ENCODE assay signal across 18 cellular contexts in the genomic region with DNA sequence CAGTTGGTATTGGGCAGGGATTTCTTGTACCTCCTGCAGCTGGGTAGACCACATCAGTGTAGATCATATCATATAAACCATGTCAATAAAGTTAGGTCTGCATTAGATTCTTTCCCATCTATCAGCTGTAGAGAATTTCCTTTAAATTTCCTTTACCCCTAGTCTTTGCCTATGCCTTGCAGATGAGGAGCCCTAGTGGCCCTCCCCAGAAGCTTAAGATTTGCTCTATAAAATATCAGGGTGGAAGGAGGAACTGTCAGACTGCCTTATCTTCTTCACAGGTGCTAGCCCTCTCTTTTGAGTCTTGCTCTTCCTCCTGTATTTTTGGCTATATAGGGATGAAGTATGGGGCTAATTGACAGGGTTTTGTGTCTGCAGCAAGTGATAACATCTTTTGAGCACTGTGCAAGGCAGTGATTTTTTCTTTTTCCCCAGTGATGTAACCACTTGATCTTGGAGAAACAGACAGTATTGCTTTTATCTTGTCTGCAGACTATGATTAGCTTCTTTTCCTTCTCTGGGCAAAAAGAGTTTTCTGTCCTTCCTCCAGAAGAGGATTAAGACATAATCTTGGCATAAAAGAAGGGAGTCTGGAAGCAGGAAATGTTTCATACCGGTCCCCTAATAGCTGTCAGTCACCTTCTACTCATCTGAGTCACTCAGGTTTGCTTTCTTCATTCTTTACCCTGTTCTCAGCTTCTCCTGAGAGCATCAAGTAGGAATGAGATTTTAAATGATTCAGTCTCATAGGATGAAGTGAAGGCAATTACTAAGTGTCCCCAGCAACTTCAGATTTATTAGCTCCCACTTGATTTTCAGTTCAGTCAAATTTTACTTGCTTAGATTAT.
"Had no signal": no experiment of that assay in that cellular context is flagged by ENCODE, and none has a peak within 500 bp of the region (broad histone marks: within the 10 kb centered on the region; RNA-seq: fewer than 3 reads in every experiment).

No MANE protein-coding gene starts in this region.

- H3K4me1 ChIP-seq: body of pancreas, pancreas had no signal

- DNase-seq: activated CD4-positive, alpha-beta T cell treated with anti-CD3 and anti-CD28 coated beads, Interleukin-2, amount 10 ng/mL, durations not matched to agents 7 days and 5 days; activated CD8-positive, alpha-beta memory T cell treated with anti-CD3 and anti-CD28 coated beads, Interleukin-2, amount 50 U/mL, for 48 hours; activated gamma-delta T cell; activated T-cell treated with anti-CD3 and anti-CD28 coated beads, Interleukin-2, amount 50 U/mL, for 72 hours; body of pancreas; effector CD4-positive, alpha-beta T cell; foreskin fibroblast; glutamatergic neuron; hypothalamus; kidney glomerular epithelial cell; pancreas; stimulated activated CD4-positive, alpha-beta T cell treated with anti-CD3 and anti-CD28 coated beads, Interleukin-2, amount 100 ng/mL, for 48 hours had no signal

- H3K4me1 Mint-ChIP-seq: activated CD4-positive, alpha-beta T cell treated with anti-CD3 and anti-CD28 coated beads, Interleukin-2, amount 10 ng/mL, durations not matched to agents 7 days and 5 days; central memory CD8-positive, alpha-beta T cell; neural crest cell; stimulated activated memory B cell treated with anti-CD40 and anti-IgM and Interleukin-4, amounts not matched to agents 10 μg/mL and 1 μg/mL and 100 μg/mL, for 72 hours had no signal

- H3K27me3 Mint-ChIP-seq: activated CD4-positive, alpha-beta T cell treated with anti-CD3 and anti-CD28 coated beads, Interleukin-2, amount 10 ng/mL, durations not matched to agents 7 days and 5 days; central memory CD8-positive, alpha-beta T cell; stimulated activated memory B cell treated with anti-CD40 and anti-IgM and Interleukin-4, amounts not matched to agents 10 μg/mL and 1 μg/mL and 100 μg/mL, for 72 hours had no signal

- H3K4me3 ChIP-seq: body of pancreas, coronary artery, pancreas had no signal

- H3K9me3 ChIP-seq: body of pancreas had no signal

- FAIRE-seq: endothelial cell of umbilical vein, pancreas had no signal

- H3K36me3 Mint-ChIP-seq: activated naive CD4-positive, alpha-beta T cell treated with anti-CD3 and anti-CD28 coated beads, Interleukin-2, amount 50 U/mL, for 72 hours; stimulated activated memory B cell treated with anti-CD40 and anti-IgM and Interleukin-4, amounts not matched to agents 10 μg/mL and 1 μg/mL and 100 μg/mL, for 72 hours had no signal

- H3K9me3 Mint-ChIP-seq: activated CD4-positive, alpha-beta T cell treated with anti-CD3 and anti-CD28 coated beads, Interleukin-2, amount 10 ng/mL, durations not matched to agents 7 days and 5 days; neural crest cell had no signal

- H3K27me3 ChIP-seq: body of pancreas had no signal

- H3K36me3 ChIP-seq: pancreas had no signal

- ATAC-seq: activated naive CD4-positive, alpha-beta T cell treated with anti-CD3 and anti-CD28 coated beads, Interleukin-2, amount 50 U/mL, for 72 hours; activated T-cell treated with anti-CD3 and anti-CD28 coated beads, Interleukin-2, amount 50 U/mL, for 72 hours; body of pancreas; pancreas; stimulated activated memory B cell treated with anti-CD40 and anti-IgM and Interleukin-4, amounts not matched to agents 10 μg/mL and 1 μg/mL and 100 μg/mL, for 72 hours had no signal

- H3K4me3 Mint-ChIP-seq: activated CD4-positive, alpha-beta T cell treated with anti-CD3 and anti-CD28 coated beads, Interleukin-2, amount 10 ng/mL, durations not matched to agents 7 days and 5 days; activated T-cell treated with anti-CD3 and anti-CD28 coated beads, Interleukin-2, amount 50 U/mL, for 72 hours; central memory CD8-positive, alpha-beta T cell; neural crest cell; stimulated activated memory B cell treated with anti-CD40 and anti-IgM and Interleukin-4, amounts not matched to agents 10 μg/mL and 1 μg/mL and 100 μg/mL, for 72 hours had no signal

- H3K27ac ChIP-seq: body of pancreas, coronary artery, pancreas had no signal

- H3K27ac Mint-ChIP-seq: activated CD4-positive, alpha-beta T cell treated with anti-CD3 and anti-CD28 coated beads, Interleukin-2, amount 10 ng/mL, durations not matched to agents 7 days and 5 days; activated naive CD4-positive, alpha-beta T cell treated with anti-CD3 and anti-CD28 coated beads, Interleukin-2, amount 50 U/mL, for 72 hours; activated T-cell treated with anti-CD3 and anti-CD28 coated beads, Interleukin-2, amount 50 U/mL, for 72 hours; stimulated activated memory B cell treated with anti-CD40 and anti-IgM and Interleukin-4, amounts not matched to agents 10 μg/mL and 1 μg/mL and 100 μg/mL, for 72 hours had no signal
